In the genomic region with DNA sequence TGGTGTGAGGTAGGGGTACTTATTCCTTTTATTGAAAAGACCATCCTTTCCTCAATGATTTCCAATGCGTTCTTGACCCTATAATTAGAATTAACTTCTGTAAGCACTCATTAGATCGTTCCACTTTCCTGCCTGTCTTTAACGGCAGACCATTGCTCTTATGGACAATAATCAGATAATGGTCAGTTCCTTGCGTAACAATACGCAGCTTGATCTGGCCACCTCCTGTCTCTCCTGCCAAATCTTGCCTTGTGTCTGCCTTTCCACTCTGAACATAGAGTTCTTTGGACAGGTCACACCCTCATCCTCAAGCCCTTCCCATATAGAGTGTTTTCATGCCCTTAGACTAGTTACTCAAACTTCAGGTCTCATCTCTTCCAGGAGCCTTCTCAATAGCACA, we compare ENCODE assay signal across 33 cellular contexts.
"Had no signal": no experiment of that assay in that cellular context is flagged by ENCODE, and none has a peak within 500 bp of the region (broad histone marks: within the 10 kb centered on the region; RNA-seq: fewer than 3 reads in every experiment).

No MANE protein-coding gene starts in this region.

- H3K27me3 Mint-ChIP-seq: activated CD8-positive, alpha-beta T cell treated with anti-CD3 and anti-CD28 coated beads for 36 hours had no signal

- H3K4me3 Mint-ChIP-seq: activated B cell treated with CpG ODN at 0.5 μM for 24 hours; activated CD8-positive, alpha-beta T cell treated with anti-CD3 and anti-CD28 coated beads for 36 hours; activated naive CD4-positive, alpha-beta T cell treated with anti-CD3 and anti-CD28 coated beads, Interleukin-2, amount 10 ng/mL, durations not matched to agents 7 days and 5 days; activated T-cell treated with anti-CD3 and anti-CD28 coated beads, Interleukin-2, amount 50 U/mL, for 24 hours; activated T-cell treated with anti-CD3 and anti-CD28 coated beads, Interleukin-2, amount 50 U/mL, for 72 hours; effector memory CD8-positive, alpha-beta T cell; T-helper 2 cell treated with Interferon-gamma antibody and Interleukin-4, amounts not matched to agents 5 μg/mL and 100 μg/mL, for 36 hours had no signal

- ATAC-seq: activated CD4-positive, CD25-positive, alpha-beta regulatory T cell treated with anti-CD3 and anti-CD28 coated beads, Interleukin-2, amount 50 U/mL, for 24 hours; activated CD8-positive, alpha-beta T cell treated with anti-CD3 and anti-CD28 coated beads for 36 hours; activated naive CD4-positive, alpha-beta T cell treated with anti-CD3 and anti-CD28 coated beads, Interleukin-2, amount 50 U/mL, for 72 hours; activated T-cell treated with anti-CD3 and anti-CD28 coated beads, Interleukin-2, amount 50 U/mL, for 72 hours; body of pancreas; effector memory CD8-positive, alpha-beta T cell; gastroesophageal sphincter; T-helper 17 cell had no signal

- H3K27me3 ChIP-seq: adrenal gland, body of pancreas, esophagus squamous epithelium had no signal

- H3K4me3 ChIP-seq: adrenal gland, body of pancreas, esophagus squamous epithelium, gastroesophageal sphincter had no signal

- H3K27ac ChIP-seq: adrenal gland, body of pancreas, epithelial cell of prostate, esophagus squamous epithelium, gastroesophageal sphincter, WERI-Rb-1 had no signal

- H3K9me3 Mint-ChIP-seq: activated CD8-positive, alpha-beta T cell treated with anti-CD3 and anti-CD28 coated beads for 36 hours; activated naive CD4-positive, alpha-beta T cell treated with anti-CD3 and anti-CD28 coated beads, Interleukin-2, amount 10 ng/mL, durations not matched to agents 7 days and 5 days; activated naive CD4-positive, alpha-beta T cell treated with anti-CD3 and anti-CD28 coated beads, Interleukin-2, amount 50 U/mL, for 72 hours; activated T-cell treated with anti-CD3 and anti-CD28 coated beads, Interleukin-2, amount 50 U/mL, for 24 hours; activated T-cell treated with anti-CD3 and anti-CD28 coated beads, Interleukin-2, amount 50 U/mL, for 72 hours had no signal

- H3K9me3 ChIP-seq: adrenal gland, body of pancreas, esophagus squamous epithelium had no signal

- H3K27ac Mint-ChIP-seq: activated B cell treated with CpG ODN at 0.5 μM for 24 hours; activated CD8-positive, alpha-beta T cell treated with anti-CD3 and anti-CD28 coated beads for 36 hours; activated naive CD4-positive, alpha-beta T cell treated with anti-CD3 and anti-CD28 coated beads, Interleukin-2, amount 10 ng/mL, durations not matched to agents 7 days and 5 days; activated naive CD4-positive, alpha-beta T cell treated with anti-CD3 and anti-CD28 coated beads, Interleukin-2, amount 50 U/mL, for 72 hours; activated T-cell treated with anti-CD3 and anti-CD28 coated beads, Interleukin-2, amount 50 U/mL, for 24 hours; activated T-cell treated with anti-CD3 and anti-CD28 coated beads, Interleukin-2, amount 50 U/mL, for 72 hours; effector memory CD8-positive, alpha-beta T cell; T-helper 17 cell; T-helper 2 cell treated with Interferon-gamma antibody and Interleukin-4, amounts not matched to agents 5 μg/mL and 100 μg/mL, for 36 hours had no signal

- DNase-seq: activated B cell treated with CpG ODN at 0.5 μM for 24 hours; activated CD4-positive, alpha-beta T cell treated with anti-CD3 and anti-CD28 coated beads for 48 hours; activated CD4-positive, alpha-beta T cell treated with anti-CD3 and anti-CD28 coated beads, Interleukin-2, amount 50 U/mL, for 1 hour; activated CD4-positive, alpha-beta T cell treated with anti-CD3 and anti-CD28 coated beads, Interleukin-2, amount 50 U/mL, for 48 hours; activated CD8-positive, alpha-beta memory T cell treated with anti-CD3 and anti-CD28 coated beads for 24 hours; activated CD8-positive, alpha-beta memory T cell treated with anti-CD3 and anti-CD28 coated beads, Interleukin-2, amount 50 U/mL, for 48 hours; activated gamma-delta T cell; activated naive CD4-positive, alpha-beta T cell; activated naive CD4-positive, alpha-beta T cell treated with anti-CD3 and anti-CD28 coated beads, Interleukin-2, amount 10 ng/mL, durations not matched to agents 7 days and 5 days; activated T-cell treated with anti-CD3 and anti-CD28 coated beads for 4 hours; activated T-cell treated with anti-CD3 and anti-CD28 coated beads, Interleukin-2, amount 50 U/mL, for 24 hours; activated T-cell treated with anti-CD3 and anti-CD28 coated beads, Interleukin-2, amount 50 U/mL, for 72 hours; amygdala; aorta; body of pancreas; caudate nucleus; cortex of kidney; dermis blood vessel endothelial cell; effector CD4-positive, alpha-beta T cell; effector memory CD8-positive, alpha-beta T cell; esophagus squamous epithelium; foreskin melanocyte; T-helper 1 cell; T-helper 17 cell; T1000; WERI-Rb-1 had no signal

- H3K36me3 ChIP-seq: adrenal gland, gastroesophageal sphincter had no signal
